Comparison of ENCODE assay signal across 14 cellular contexts in genomic region chr11:8811571-8811970, GRCh38.
DNase-seq lines count a peak whose midpoint lies in the region; ATAC-seq, FAIRE-seq and TF ChIP-seq lines count a peak whose summit lies in the region.
"Had no signal": no experiment of that assay in that cellular context is flagged by ENCODE, and none has a peak within 500 bp of the region (broad histone marks: within the 10 kb centered on the region; RNA-seq: fewer than 3 reads in every experiment).

No MANE protein-coding gene starts in this region.

- CTCF ChIA-PET in AG04450 (lab: Charles Lee): interaction anchor here (1.4 to 1.9 kb wide), 3 partner anchors 13 to 23 kb away, joined by 3 to 6 read pairs (median 3); no protein-coding TSS in a partner anchor
- CTCF ChIA-PET in WTC11 (lab: Charles Lee): interaction anchor here (0.5 to 3.9 kb wide), 8 partner anchors 15 to 148 kb away, joined by 3 to 21 read pairs (median 5); no protein-coding TSS in a partner anchor

- H3K9me3 ChIP-seq in AG04450 (ENCODE audit: control insufficient read depth, insufficient read depth, low read length): no peaks in the 10 kb centered on the region
- H3K9me3 ChIP-seq in prostate gland: no peaks in the 10 kb centered on the region
- H3K9me3 ChIP-seq in small intestine (ENCODE audit: control insufficient read depth, low read depth): no peaks in the 10 kb centered on the region

- TF ChIP-seq CTCF in AG04450 (IDR thresholded peaks at IDR 0.05; ENCODE audit: low read depth, low read length): no peak
- no peak for TF ChIP-seq CTCF in WTC11 (IDR thresholded peaks at IDR 0.05)
- TF ChIP-seq CTCF in foreskin keratinocyte (conservative IDR thresholded peaks at IDR 0.05): no peak
- TF ChIP-seq CTCF in prostate gland (IDR thresholded peaks at IDR 0.05): no peak

- H3K27ac ChIP-seq in AG04450 (ENCODE audit: low read depth, low read length): peak overlapping the region; percentile 85
- peak overlapping the region; percentile 57 for H3K27ac ChIP-seq in foreskin keratinocyte
- peak overlapping the region; percentile 67 to 90 for H3K27ac ChIP-seq in prostate gland
- peak overlapping the region in 1 of 2 donors; percentile 96 for H3K27ac ChIP-seq in small intestine (ENCODE audit: low read depth in 1 of 2, low read length in 1 of 2)

- H3K27me3 Mint-ChIP-seq in WTC11 (ENCODE audit: low read depth): no peaks in the 10 kb centered on the region

- ATAC-seq in WTC11 (no peak), foreskin keratinocyte (no peak)

- DNase-seq in AG04450 (ENCODE audit: low read depth, low spot score): no peak
- no peak for DNase-seq in WTC11 (ENCODE audit: low spot score)
- no peak for DNase-seq in foreskin keratinocyte
- DNase-seq in prostate gland (ENCODE audit: low spot score): no peak
- DNase-seq in small intestine: no peak
- no peak for DNase-seq in globus pallidus (ENCODE audit: low spot score)
- DNase-seq in dermis blood vessel endothelial cell: no peak
- no peak for DNase-seq in kidney tubule cell (ENCODE audit: low spot score)
- DNase-seq: naive B cell; NCI-H1105 treated with DMSO at 0.1 percent for 48 hours; NK-92 treated with Interleukin-12 subunit alpha and Interleukin-12 subunit beta, amount 100 ng/mL, for 24 hours; stimulated activated CD4-positive, alpha-beta T cell treated with anti-CD3 and anti-CD28 coated beads, Interleukin-1b, Interleukin-23, amount 100 ng/mL, for 48 hours; T-helper 2 cell had no signal

- H3K4me3 ChIP-seq in AG04450 (ENCODE audit: low read depth, low read length) (peak overlapping the region; percentile 78), prostate gland (no peak overlapping the region), small intestine (ENCODE audit: low read depth in 1 of 2, low read length in 2 of 2) (no peak overlapping the region)

- intact Hi-C loops in prostate gland (cut with DNase I): loop anchor here (5.0 kb wide), 1 partner anchor 129 kb away; the partner anchor contains the start of genes RPL27A and TRIM66

- 0 out of 2 replicates have a peak overlapping the region, but pooled peaks have one; percentile 97 for H3K27ac Mint-ChIP-seq in WTC11
- H3K27ac Mint-ChIP-seq: naive B cell had no signal

- WGBS in prostate gland: 61% methylated on average over 1 of the region's 1 CpG
- 82 to 96% (median 90%) methylated on average over 1 of the region's 1 CpG for WGBS in small intestine, 3 donors

- POLR2A ChIA-PET in AG04450 (lab: Yijun Ruan, JAX) (interaction anchor here (0.7 to 2.8 kb wide), 7 partner anchors 34 to 123 kb away, joined by 3 to 26 read pairs (median 6); partner anchors contain the start of gene AKIP1), WTC11 (lab: Charles Lee) (interaction anchor here (0.5 to 2.6 kb wide), 4 partner anchors 66 to 112 kb away, joined by 3 to 16 read pairs (median 5); no protein-coding TSS in a partner anchor)

- H3K36me3 ChIP-seq in prostate gland (no peaks in the 10 kb centered on the region), small intestine (ENCODE audit: control insufficient read depth in 2 of 2, insufficient read depth in 2 of 2, low read length in 2 of 2) (no peaks in the 10 kb centered on the region)

- H3K36me3 Mint-ChIP-seq in WTC11: no peaks in the 10 kb centered on the region
- H3K36me3 Mint-ChIP-seq: CD14-positive monocyte, naive B cell had no signal

- H3K27me3 ChIP-seq in AG04450 (ENCODE audit: control insufficient read depth, insufficient read depth, low read length): no peaks in the 10 kb centered on the region
- H3K27me3 ChIP-seq in foreskin keratinocyte: no peaks in the 10 kb centered on the region
- H3K27me3 ChIP-seq in prostate gland (replicated peaks; ENCODE audit: insufficient read depth): no peaks in the 10 kb centered on the region
- no peaks in the 10 kb centered on the region for H3K27me3 ChIP-seq in small intestine (ENCODE audit: control insufficient read depth in 2 of 2, insufficient read depth in 2 of 2, low read length in 2 of 2)

- FAIRE-seq in small intestine (lab: Jason Lieb, UNC): no peak

- H3K9me3 Mint-ChIP-seq in WTC11: no peaks in the 10 kb centered on the region
- H3K9me3 Mint-ChIP-seq: naive B cell had no signal

- no peak for TF ChIP-seq POLR2A in prostate gland (IDR thresholded peaks at IDR 0.05)

- peaks cover 27% of the 10 kb centered on the region for H3K4me1 Mint-ChIP-seq in WTC11

- H3K4me3 Mint-ChIP-seq in WTC11: no peak overlapping the region; the same call in 1 of the 2 replicates

- peaks cover 43% of the 10 kb centered on the region for H3K4me1 ChIP-seq in foreskin keratinocyte
- no peaks in the 10 kb centered on the region for H3K4me1 ChIP-seq in prostate gland (replicated peaks)
- peaks cover 5 to 19% of the 10 kb centered on the region in 2 donors for H3K4me1 ChIP-seq in small intestine (ENCODE audit: control insufficient read depth in 2 of 2, insufficient read depth in 1 of 2, low read depth in 1 of 2, low read length in 1 of 2)

TF ChIP-seq in WTC11, 78 proteins besides CTCF, POLR2A, EP300 and RAD21:
- TF ChIP-seq SMAD3 (CRISPR knock-in tag; IDR thresholded peaks at IDR 0.05; ENCODE audit: borderline replicate concordance): no peak
- TF ChIP-seq MLX (CRISPR knock-in tag; IDR thresholded peaks at IDR 0.05): no peak
- peak; percentile 6; the same call in 1 of the 2 replicates for TF ChIP-seq GTF2I (CRISPR knock-in tag; conservative IDR thresholded peaks at IDR 0.05)
